Comparison of ENCODE assay signal across 8 cellular contexts in the genomic region with DNA sequence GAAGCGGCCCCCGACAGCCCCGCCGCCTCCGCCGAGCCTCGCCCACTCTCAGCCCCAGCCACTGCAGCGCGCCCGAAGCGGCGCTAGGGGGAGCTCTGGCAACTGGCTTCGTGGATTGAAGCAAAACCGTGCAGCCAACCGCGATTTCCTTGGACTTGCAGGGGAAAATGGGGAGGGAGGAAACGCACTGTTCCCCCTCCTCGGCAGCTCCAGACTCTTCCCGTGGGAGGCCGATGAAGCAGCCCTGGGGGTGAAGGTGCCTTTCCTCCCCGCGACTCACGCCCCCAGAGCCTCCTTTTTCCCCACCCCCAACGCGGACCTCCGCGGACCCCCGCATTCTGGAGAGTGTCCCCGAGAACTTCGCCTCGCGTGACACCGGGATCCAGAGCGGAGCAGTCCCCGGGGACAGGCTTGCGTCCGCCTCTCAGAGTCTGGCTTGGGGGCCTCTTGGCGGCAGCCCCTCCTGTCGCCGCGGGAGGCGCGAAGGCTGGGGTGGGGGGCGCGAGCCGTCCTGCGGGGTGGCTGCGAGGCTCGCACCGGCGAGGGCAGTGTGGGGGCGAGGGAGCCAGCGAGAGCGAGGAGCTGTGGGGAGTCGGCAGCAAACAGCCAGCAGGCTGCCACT. TPM values are rescaled to one million over a fixed set of nuclear protein-coding genes. Genes with fewer than 3 reads are reported as not detected.
A peak's percentile ranks its signal among the peaks of the same experiment; 100 is the strongest.
DNase-seq lines count a peak whose midpoint lies in the region; ATAC-seq and TF ChIP-seq lines count a peak whose summit lies in the region.

No MANE protein-coding gene starts in this region.

- H3K4me3 Mint-ChIP-seq in T-helper 1 cell treated with Interleukin-12 subunit alpha and Interleukin-12 subunit beta and Interleukin-4 antibody, amounts not matched to agents 30 μg/mL and 1 μg/mL, for 36 hours = peak overlapping the region; percentile 81
- H3K4me3 Mint-ChIP-seq in progenitor cell of endocrine pancreas (ENCODE audit: low read depth) = peak overlapping the region; percentile 91

- H3K4me3 ChIP-seq in GM06990 (replicated peaks; ENCODE audit: low read depth, low read length) (peak overlapping the region; percentile 65), upper lobe of left lung (peak overlapping the region; percentile 55 to 82 (median 76))

- WGBS in upper lobe of left lung, 2 donors = 1 to 2% methylated on average over 32 to 34 of the region's 55 CpGs

- intact Hi-C loops in left ventricle myocardium superior (cut with micrococcal nuclease) = no loop called here

- peaks cover 17% of the 10 kb centered on the region for H3K27me3 Mint-ChIP-seq in T-helper 1 cell treated with Interleukin-12 subunit alpha and Interleukin-12 subunit beta and Interleukin-4 antibody, amounts not matched to agents 30 μg/mL and 1 μg/mL, for 36 hours (ENCODE audit: low read depth)
- peaks cover 18% of the 10 kb centered on the region for H3K27me3 Mint-ChIP-seq in progenitor cell of endocrine pancreas

- TF ChIP-seq CTCF in GM06990 (IDR thresholded peaks at IDR 0.05; ENCODE audit: insufficient read depth, low read length, poor library complexity, severe bottlenecking) (peak; percentile 94), progenitor cell of endocrine pancreas (IDR thresholded peaks at IDR 0.05; ENCODE audit: unreplicated experiment) (peak; percentile 97), upper lobe of left lung (IDR thresholded peaks at IDR 0.05) (peak; percentile 97 to 98 (median 98))

- peaks cover 18% of the 10 kb centered on the region for H3K4me1 Mint-ChIP-seq in T-helper 1 cell treated with Interleukin-12 subunit alpha and Interleukin-12 subunit beta and Interleukin-4 antibody, amounts not matched to agents 30 μg/mL and 1 μg/mL, for 36 hours (ENCODE audit: low read depth)
- peaks cover 13% of the 10 kb centered on the region for H3K4me1 Mint-ChIP-seq in progenitor cell of endocrine pancreas (ENCODE audit: low read depth)

- H3K36me3 ChIP-seq in GM06990 (ENCODE audit: control insufficient read depth, insufficient read depth, low read length) (no peaks in the 10 kb centered on the region), upper lobe of left lung (no peaks in the 10 kb centered on the region)

- peaks cover 16 to 29% (median 22%) of the 10 kb centered on the region in 4 donors for H3K4me1 ChIP-seq in upper lobe of left lung

- no peak for TF ChIP-seq EP300 in upper lobe of left lung (IDR thresholded peaks at IDR 0.05)

- H3K27ac Mint-ChIP-seq in T-helper 1 cell treated with Interleukin-12 subunit alpha and Interleukin-12 subunit beta and Interleukin-4 antibody, amounts not matched to agents 30 μg/mL and 1 μg/mL, for 36 hours = peak overlapping the region; percentile 67
- peak overlapping the region; percentile 99 for H3K27ac Mint-ChIP-seq in progenitor cell of endocrine pancreas

- H3K27me3 ChIP-seq in GM06990 (replicated peaks; ENCODE audit: control insufficient read depth, insufficient read depth, low read length) (peaks cover 1% of the 10 kb centered on the region; the same call in 1 of the 2 replicates), upper lobe of left lung (no peaks in the 10 kb centered on the region)

- peak; percentile 74 for DNase-seq in GM06990 (ENCODE audit: extremely low read depth, insufficient read length)
- peak; percentile 77 for DNase-seq in NCI-H128 (lab: John Stamatoyannopoulos, UW; ENCODE audit: unreplicated experiment)
- peak in 55 of 56 donors; percentile 21 to 89 (median 73) for DNase-seq in amygdala (lab: John Stamatoyannopoulos, UW)
- peak; percentile 94 for DNase-seq in left ventricle myocardium superior
- DNase-seq in progenitor cell of endocrine pancreas (ENCODE audit: low spot score, unreplicated experiment) = peak; percentile 88
- peak; percentile 92 to 96 for DNase-seq in upper lobe of left lung

- peak in 1 of 4 donors; percentile 32 for TF ChIP-seq POLR2A in upper lobe of left lung (IDR thresholded peaks at IDR 0.05)

- ATAC-seq in left ventricle myocardium superior (peak; percentile 63), upper lobe of left lung (ENCODE audit: low FRiP score in 2 of 2) (peak; percentile 76 to 83), HG03196 (IDR thresholded peaks at IDR 0.05; ENCODE audit: unreplicated experiment) (no peak)

- H3K36me3 Mint-ChIP-seq in T-helper 1 cell treated with Interleukin-12 subunit alpha and Interleukin-12 subunit beta and Interleukin-4 antibody, amounts not matched to agents 30 μg/mL and 1 μg/mL, for 36 hours (ENCODE audit: low read depth) = no peaks in the 10 kb centered on the region
- H3K36me3 Mint-ChIP-seq in progenitor cell of endocrine pancreas (ENCODE audit: insufficient read depth) = no peaks in the 10 kb centered on the region

- peak overlapping the region; percentile 91 to 98 (median 94) for H3K27ac ChIP-seq in upper lobe of left lung

- H3K9me3 ChIP-seq in upper lobe of left lung = no peaks in the 10 kb centered on the region

- H3K9me3 Mint-ChIP-seq in T-helper 1 cell treated with Interleukin-12 subunit alpha and Interleukin-12 subunit beta and Interleukin-4 antibody, amounts not matched to agents 30 μg/mL and 1 μg/mL, for 36 hours = no peaks in the 10 kb centered on the region
- no peaks in the 10 kb centered on the region for H3K9me3 Mint-ChIP-seq in progenitor cell of endocrine pancreas (ENCODE audit: low read depth)

RNA-seq across cellular contexts. Expression of a gene that starts 3.8 kb away (rescaled TPM):
- total RNA-seq in left ventricle myocardium superior (3.5 TPM), progenitor cell of endocrine pancreas (21.8 and 22.6 TPM in 2 replicates), upper lobe of left lung (10 to 100 TPM in 3 of 6 donors, 1 to 10 TPM in 3; 3.7 to 17.0 (median 10.3) TPM)
